In genomic region chr5:15995206-15996052, GRCh38 we compare ENCODE assay signal across 8 cellular contexts.
DNase-seq lines count a peak whose midpoint lies in the region; ATAC-seq and TF ChIP-seq lines count a peak whose summit lies in the region.

No MANE protein-coding gene starts in this region.

- TF ChIP-seq CTCF in foreskin fibroblast (IDR thresholded peaks at IDR 0.05; ENCODE audit: low read depth, low read length), result peak; percentile 60

- ATAC-seq in HG03135 (IDR thresholded peaks at IDR 0.05; ENCODE audit: unreplicated experiment), result no peak

- DNase-seq in NCI-H2171 treated with DMSO at 0.1 percent for 48 hours (lab: John Stamatoyannopoulos, UW) (peak; percentile 45), NCI-H2171 (lab: John Stamatoyannopoulos, UW) (no peak), RKO (ENCODE audit: low spot score) (peak; percentile 47), foreskin fibroblast (peak; percentile 10 to 67), smooth muscle cell of the brain vasculature (ENCODE audit: low read depth, low spot score) (peak; percentile 40), 8988T (no peak)
- no peak for DNase-seq in stimulated activated CD4-positive, alpha-beta T cell treated with anti-CD3 and anti-CD28 coated beads, Interleukin-4, amount 100 ng/mL, for 4 hours

- no peak overlapping the region for H3K4me3 ChIP-seq in foreskin fibroblast (ENCODE audit: low read depth in 1 of 2, low read length in 2 of 2)

Comparison
In these comparisons a context has a peak if more than half of its experiments do, and no peak if none do; other contexts are left out.
1. DNase-seq: peak in NCI-H2171 treated with DMSO at 0.1 percent for 48 hours (single experiment), RKO (single experiment), foreskin fibroblast (2 of 2) and smooth muscle cell of the brain vasculature (single experiment); none in NCI-H2171 (single experiment), 8988T (single experiment) and stimulated activated CD4-positive, alpha-beta T cell treated with anti-CD3 and anti-CD28 coated beads, Interleukin-4, amount 100 ng/mL, for 4 hours (0 of 2).